20 cellular contexts compared by ENCODE assay signal in genomic region chr10:33542747-33543505, GRCh38.
A peak's percentile ranks its signal among the peaks of the same experiment; 100 is the strongest.
DNase-seq lines count a peak whose midpoint lies in the region.
"Had no signal": no experiment of that assay in that cellular context is flagged by ENCODE, and none has a peak within 500 bp of the region (broad histone marks: within the 10 kb centered on the region; RNA-seq: fewer than 3 reads in every experiment).

No MANE protein-coding gene starts in this region.

- H3K9me3 Mint-ChIP-seq in activated T-helper 1 cell treated with anti-CD3 and anti-CD28 coated beads, Interleukin-12 subunit alpha, Interleukin-12 subunit beta, Interleukin-2, Interleukin-4 antibody, amounts not matched to agents 30 ng/mL and 10 ng/mL and 1 ng/mL, durations not matched to agents 14 hours and 24 hours and 36 hours = no peaks in the 10 kb centered on the region

- no peaks in the 10 kb centered on the region for H3K36me3 ChIP-seq in SJSA1
- H3K36me3 ChIP-seq in skeletal muscle satellite cell (ENCODE audit: insufficient read depth, low read length) = no peaks in the 10 kb centered on the region
- H3K36me3 ChIP-seq: BLaER1, MG63, vagina had no signal

- peaks cover 8% of the 10 kb centered on the region; the same call in 1 of the 2 replicates for H3K9me3 ChIP-seq in SJSA1 (replicated peaks)
- H3K9me3 ChIP-seq in skeletal muscle satellite cell (replicated peaks; ENCODE audit: low read length) = no peaks in the 10 kb centered on the region
- H3K9me3 ChIP-seq: vagina had no signal

- H3K4me3 ChIP-seq in SJSA1 (no peak overlapping the region), skeletal muscle satellite cell (ENCODE audit: low read length) (no peak overlapping the region)
- H3K4me3 ChIP-seq: BLaER1, coronary artery, MG63, vagina had no signal

- H3K4me3 Mint-ChIP-seq in activated T-helper 1 cell treated with anti-CD3 and anti-CD28 coated beads, Interleukin-12 subunit alpha, Interleukin-12 subunit beta, Interleukin-2, Interleukin-4 antibody, amounts not matched to agents 30 ng/mL and 10 ng/mL and 1 ng/mL, durations not matched to agents 14 hours and 24 hours and 36 hours = no peak overlapping the region
- H3K4me3 Mint-ChIP-seq: activated T-cell treated with anti-CD3 and anti-CD28 coated beads, Interleukin-2, amount 50 U/mL, for 24 hours; T-cell had no signal

- no peaks in the 10 kb centered on the region for H3K36me3 Mint-ChIP-seq in activated T-helper 1 cell treated with anti-CD3 and anti-CD28 coated beads, Interleukin-12 subunit alpha, Interleukin-12 subunit beta, Interleukin-2, Interleukin-4 antibody, amounts not matched to agents 30 ng/mL and 10 ng/mL and 1 ng/mL, durations not matched to agents 14 hours and 24 hours and 36 hours (ENCODE audit: low read depth)
- H3K36me3 Mint-ChIP-seq: T-cell had no signal

- H3K27ac Mint-ChIP-seq in activated T-helper 1 cell treated with anti-CD3 and anti-CD28 coated beads, Interleukin-12 subunit alpha, Interleukin-12 subunit beta, Interleukin-2, Interleukin-4 antibody, amounts not matched to agents 30 ng/mL and 10 ng/mL and 1 ng/mL, durations not matched to agents 14 hours and 24 hours and 36 hours = no peak overlapping the region
- H3K27ac Mint-ChIP-seq: activated T-cell treated with anti-CD3 and anti-CD28 coated beads, Interleukin-2, amount 50 U/mL, for 24 hours; T-cell had no signal

- H3K27me3 Mint-ChIP-seq in activated T-helper 1 cell treated with anti-CD3 and anti-CD28 coated beads, Interleukin-12 subunit alpha, Interleukin-12 subunit beta, Interleukin-2, Interleukin-4 antibody, amounts not matched to agents 30 ng/mL and 10 ng/mL and 1 ng/mL, durations not matched to agents 14 hours and 24 hours and 36 hours (ENCODE audit: insufficient read depth) = peaks cover 6% of the 10 kb centered on the region

- intact Hi-C loops in activated T-helper 1 cell treated with anti-CD3 and anti-CD28 coated beads, Interleukin-12 subunit alpha, Interleukin-12 subunit beta, Interleukin-2, Interleukin-4 antibody, amounts not matched to agents 30 ng/mL and 10 ng/mL and 1 ng/mL, durations not matched to agents 14 hours and 24 hours and 36 hours (cut with micrococcal nuclease) = no loop called here

- H3K27me3 ChIP-seq in SJSA1 (replicated peaks) (no peaks in the 10 kb centered on the region), skeletal muscle satellite cell (ENCODE audit: control insufficient read depth, insufficient read depth, low read length) (no peaks in the 10 kb centered on the region)
- H3K27me3 ChIP-seq: BLaER1, MG63, vagina had no signal

- H3K4me1 Mint-ChIP-seq in activated T-helper 1 cell treated with anti-CD3 and anti-CD28 coated beads, Interleukin-12 subunit alpha, Interleukin-12 subunit beta, Interleukin-2, Interleukin-4 antibody, amounts not matched to agents 30 ng/mL and 10 ng/mL and 1 ng/mL, durations not matched to agents 14 hours and 24 hours and 36 hours (ENCODE audit: low read depth) = no peaks in the 10 kb centered on the region
- H3K4me1 Mint-ChIP-seq: T-cell had no signal

- peak overlapping the region; percentile 80 for H3K27ac ChIP-seq in SJSA1
- H3K27ac ChIP-seq: BLaER1, coronary artery, vagina, VCaP had no signal

- peak; percentile 45 for DNase-seq in HS-5 (ENCODE audit: low read depth)
- peak in 1 of 2 experiments; percentile 17 for DNase-seq in SJSA1 (ENCODE audit: low read depth in 1 of 2, low spot score in 2 of 2)
- DNase-seq in fibroblast of peridontal ligament (ENCODE audit: extremely low read depth) = peak; percentile 49
- no peak for DNase-seq in DMS79 (lab: John Stamatoyannopoulos, UW)
- DNase-seq in activated T-helper 1 cell treated with anti-CD3 and anti-CD28 coated beads, Interleukin-12 subunit alpha, Interleukin-12 subunit beta, Interleukin-2, Interleukin-4 antibody, amounts not matched to agents 30 ng/mL and 10 ng/mL and 1 ng/mL, durations not matched to agents 14 hours and 24 hours and 36 hours (ENCODE audit: low spot score) = no peak
- no peak for DNase-seq in kidney glomerular epithelial cell (lab: John Stamatoyannopoulos, UW)
- DNase-seq: activated CD4-positive, alpha-beta T cell treated with anti-CD3 and anti-CD28 coated beads, Interleukin-2, amount 50 U/mL, for 48 hours; activated naive CD4-positive, alpha-beta T cell treated with anti-CD3 and anti-CD28 coated beads, Interleukin-2, amount 50 U/mL, for 16 hours; activated T-cell treated with anti-CD3 and anti-CD28 coated beads, Interleukin-2, amount 50 U/mL, for 24 hours; MG63; NCI-H1694 treated with DMSO at 0.1 percent for 48 hours; NCI-H446; NK-92 treated with Interleukin-12 subunit alpha and Interleukin-12 subunit beta, amount 100 ng/mL, for 24 hours; stimulated activated CD4-positive, alpha-beta T cell treated with anti-CD3 and anti-CD28 coated beads, Interleukin-2, amount 100 ng/mL, for 48 hours; T-cell had no signal

- H3K4me2 ChIP-seq in skeletal muscle satellite cell (ENCODE audit: low read length) = peak overlapping the region; percentile 65
- H3K4me2 ChIP-seq: BLaER1 had no signal

- peak overlapping the region; percentile 49 for H3K9ac ChIP-seq in skeletal muscle satellite cell (ENCODE audit: low read depth, low read length)
- H3K9ac ChIP-seq: BLaER1 had no signal

- peaks cover 28% of the 10 kb centered on the region for H3K4me1 ChIP-seq in SJSA1 (replicated peaks)
- H3K4me1 ChIP-seq in skeletal muscle satellite cell (ENCODE audit: control insufficient read depth, insufficient read depth, low read length) = peaks cover 17% of the 10 kb centered on the region
- H3K4me1 ChIP-seq: BLaER1, vagina had no signal

Comparison
In these comparisons a context has a peak if more than half of its experiments do, and no peak if none do; other contexts are left out.
1. DNase-seq: peak in HS-5 (single experiment) and fibroblast of peridontal ligament (single experiment); none in DMS79 (single experiment), activated T-helper 1 cell treated with anti-CD3 and anti-CD28 coated beads, Interleukin-12 subunit alpha, Interleukin-12 subunit beta, Interleukin-2, Interleukin-4 antibody, amounts not matched to agents 30 ng/mL and 10 ng/mL and 1 ng/mL, durations not matched to agents 14 hours and 24 hours and 36 hours (single experiment) and kidney glomerular epithelial cell (single experiment).